ENCODE assay signal across 13 cellular contexts in genomic region chr7:151844080-151844827, GRCh38. TPM values are rescaled to one million over a fixed set of nuclear protein-coding genes. Genes with fewer than 3 reads are reported as not detected.
DNase-seq lines count a peak whose midpoint lies in the region; ATAC-seq and TF ChIP-seq lines count a peak whose summit lies in the region.
"Had no signal": no experiment of that assay in that cellular context is flagged by ENCODE, and none has a peak within 500 bp of the region (broad histone marks: within the 10 kb centered on the region; RNA-seq: fewer than 3 reads in every experiment).

No MANE protein-coding gene starts in this region.

- no peak overlapping the region for H3K4me3 Mint-ChIP-seq in CD4-positive, alpha-beta T cell
- H3K4me3 Mint-ChIP-seq: activated CD4-positive, alpha-beta memory T cell treated with anti-CD3 and anti-CD28 coated beads, Interleukin-2, amount 10 ng/mL, durations not matched to agents 7 days and 5 days; nephron progenitor cell had no signal

- H3K4me2 ChIP-seq in IMR-90 (ENCODE audit: low read depth, low read length): no peak overlapping the region

- H2AK5ac ChIP-seq in IMR-90 (ENCODE audit: low read depth, low read length): no peak overlapping the region

- H2AK9ac ChIP-seq in IMR-90 (replicated peaks; ENCODE audit: low read depth, low read length, poor library complexity): no peak overlapping the region

- no peak overlapping the region for H2BK20ac ChIP-seq in IMR-90 (ENCODE audit: low read depth, low read length)

- no peak overlapping the region for H3K27ac ChIP-seq in IMR-90 (ENCODE audit: insufficient read depth, low read length)
- H3K27ac ChIP-seq in CD4-positive, alpha-beta T cell (ENCODE audit: low read depth, low read length): no peak overlapping the region
- H3K27ac ChIP-seq: tibial nerve had no signal

- H3K27me3 ChIP-seq in IMR-90 (ENCODE audit: control insufficient read depth, insufficient read depth, low read length): peaks cover 5% of the 10 kb centered on the region; the same call in 1 of the 2 replicates
- no peaks in the 10 kb centered on the region for H3K27me3 ChIP-seq in CD4-positive, alpha-beta T cell (ENCODE audit: control insufficient read depth, insufficient read depth, low read length)
- H3K27me3 ChIP-seq: tibial nerve had no signal

- peak; percentile 80 for ATAC-seq in IMR-90 (ENCODE audit: low read depth)
- peak; percentile 58 for ATAC-seq in mucosa of descending colon
- no peak for ATAC-seq in HG03108 (IDR thresholded peaks at IDR 0.05; ENCODE audit: unreplicated experiment)
- no peak for ATAC-seq in CD4-positive, alpha-beta T cell (ENCODE audit: poor library complexity)

- H4K91ac ChIP-seq in IMR-90 (ENCODE audit: insufficient read depth, low read depth, low read length): no peak overlapping the region

- in situ Hi-C loops in IMR-90 (cut with MboI; ENCODE audit: low sequenced_read_pairs): no loop called here

- peaks cover 25% of the 10 kb centered on the region for H3K36me3 Mint-ChIP-seq in CD4-positive, alpha-beta T cell (ENCODE audit: low read depth)

- POLR2A ChIA-PET in IMR-90 (lab: Charles Lee; ENCODE audit: unreplicated experiment): no interaction called here
- POLR2A ChIA-PET in CD4-positive, alpha-beta T cell (lab: Charles Lee): no interaction called here

- H3K23ac ChIP-seq in IMR-90 (ENCODE audit: low read depth, low read length): no peak overlapping the region

- H2AFZ ChIP-seq in IMR-90 (replicated peaks; ENCODE audit: low read length, poor library complexity): peak overlapping the region; percentile 19

- 40% methylated on average over 1 of the region's 20 CpGs; no CpG with 5 or more reads in 1 of the 2 experiments for WGBS in IMR-90 (ENCODE audit: extremely low coverage in 2 of 2, insufficient read length in 1 of 2), 2 experiments

- no peak overlapping the region for H3K18ac ChIP-seq in IMR-90 (ENCODE audit: low read depth, low read length)

- intact Hi-C loops in IMR-90 (cut with micrococcal nuclease): no loop called here
- intact Hi-C loops in mucosa of descending colon (cut with DNase I, micrococcal nuclease): no loop called here
- intact Hi-C loops in CD4-positive, alpha-beta T cell (cut with DNase I, micrococcal nuclease): no loop called here

- H3K79me1 ChIP-seq in IMR-90 (ENCODE audit: low read depth in 1 of 2, low read length in 2 of 2): no peaks in the 10 kb centered on the region

- H3K56ac ChIP-seq in IMR-90 (ENCODE audit: extremely low read depth, insufficient read depth, low read length): no peak overlapping the region

- H3K4me1 Mint-ChIP-seq in CD4-positive, alpha-beta T cell (ENCODE audit: low read depth): peaks cover 16% of the 10 kb centered on the region
- H3K4me1 Mint-ChIP-seq: nephron progenitor cell had no signal

- TF ChIP-seq POLR2A in IMR-90 (IDR thresholded peaks at IDR 0.05; ENCODE audit: low read depth, low read length): no peak

- no peaks in the 10 kb centered on the region for H3K9me1 ChIP-seq in IMR-90 (ENCODE audit: insufficient read depth, low read length)

- H3K9ac ChIP-seq in IMR-90 (ENCODE audit: low read depth, low read length): no peak overlapping the region

- no peak overlapping the region for H3K14ac ChIP-seq in IMR-90 (replicated peaks; ENCODE audit: low read depth, low read length)

- no peaks in the 10 kb centered on the region for H3K27me3 Mint-ChIP-seq in CD4-positive, alpha-beta T cell
- H3K27me3 Mint-ChIP-seq: activated CD4-positive, alpha-beta memory T cell treated with anti-CD3 and anti-CD28 coated beads, Interleukin-2, amount 10 ng/mL, durations not matched to agents 7 days and 5 days had no signal

- H2BK15ac ChIP-seq in IMR-90 (ENCODE audit: low read depth, low read length): no peak overlapping the region

- TF ChIP-seq CTCF in IMR-90 (conservative IDR thresholded peaks at IDR 0.05; ENCODE audit: low read depth, low read length) (no peak), cardiac fibroblast (IDR thresholded peaks at IDR 0.05; ENCODE audit: low read depth, low read length) (no peak), mucosa of descending colon (IDR thresholded peaks at IDR 0.05) (no peak)
- no peak for TF ChIP-seq CTCF in CD4-positive, alpha-beta T cell (IDR thresholded peaks at IDR 0.05)

- H4K8ac ChIP-seq in IMR-90 (ENCODE audit: low read depth in 2 of 2, low read length in 2 of 2): no peak overlapping the region

- DNase-seq in AML-193 (lab: John Stamatoyannopoulos, UW) (peak; percentile 21 to 26), IMR-90 (peak; percentile 77), cardiac fibroblast (ENCODE audit: low read depth in 2 of 2) (peak; percentile 43 to 87), mucosa of descending colon (peak in 1 of 3 donors; percentile 38), NCI-H2029 (lab: John Stamatoyannopoulos, UW) (no peak), NCI-H1048 (lab: John Stamatoyannopoulos, UW) (no peak)
- DNase-seq in CD4-positive, alpha-beta T cell: no peak
- DNase-seq: activated CD4-positive, alpha-beta memory T cell treated with anti-CD3 and anti-CD28 coated beads, Interleukin-2, amount 10 ng/mL, durations not matched to agents 7 days and 5 days; NCI-H2029 treated with DMSO at 0.1 percent for 48 hours; nephron progenitor cell; stimulated activated CD4-positive, alpha-beta T cell treated with anti-CD3 and anti-CD28 coated beads, Interleukin-4, amount 100 ng/mL, for 1 hour had no signal

- dilution Hi-C loops in IMR-90 (cut with HindIII; ENCODE audit: low sequenced_read_pairs, unreplicated experiment): no loop called here

- no TSS peak for BruUV-seq in IMR-90 (replicated peaks; lab: Mats Ljungman, UMichigan)

- CTCF ChIA-PET in IMR-90 (lab: Yijun Ruan, JAX): no interaction called here
- CTCF ChIA-PET in CD4-positive, alpha-beta T cell (lab: Charles Lee): no interaction called here

- no peak overlapping the region for H4K5ac ChIP-seq in IMR-90 (ENCODE audit: low read depth, low read length)

- no peaks in the 10 kb centered on the region for H4K20me1 ChIP-seq in IMR-90 (ENCODE audit: insufficient read depth, low read length)

- H3K9me3 Mint-ChIP-seq in CD4-positive, alpha-beta T cell: no peaks in the 10 kb centered on the region
- H3K9me3 Mint-ChIP-seq: activated CD4-positive, alpha-beta memory T cell treated with anti-CD3 and anti-CD28 coated beads, Interleukin-2, amount 10 ng/mL, durations not matched to agents 7 days and 5 days; nephron progenitor cell had no signal

- H3K36me3 ChIP-seq in IMR-90 (ENCODE audit: control insufficient read depth, insufficient read depth, low read length) (no peaks in the 10 kb centered on the region), mucosa of descending colon (ENCODE audit: low read depth) (no peaks in the 10 kb centered on the region)

- H3K9me3 ChIP-seq in IMR-90 (ENCODE audit: control insufficient read depth, insufficient read depth, low read length) (no peaks in the 10 kb centered on the region), mucosa of descending colon (no peaks in the 10 kb centered on the region)
- no peaks in the 10 kb centered on the region for H3K9me3 ChIP-seq in CD4-positive, alpha-beta T cell (ENCODE audit: control insufficient read depth, low read length)
- H3K9me3 ChIP-seq: tibial nerve had no signal

- H3K4me1 ChIP-seq in IMR-90 (ENCODE audit: control insufficient read depth, insufficient read depth, low read length): no peaks in the 10 kb centered on the region; the same call in 1 of the 2 replicates
- H3K4me1 ChIP-seq in mucosa of descending colon (ENCODE audit: low read depth): no peaks in the 10 kb centered on the region

- no peak overlapping the region for H3K27ac Mint-ChIP-seq in CD4-positive, alpha-beta T cell
- H3K27ac Mint-ChIP-seq: activated CD4-positive, alpha-beta memory T cell treated with anti-CD3 and anti-CD28 coated beads, Interleukin-2, amount 10 ng/mL, durations not matched to agents 7 days and 5 days; nephron progenitor cell had no signal

- TF ChIP-seq RAD21 in IMR-90 (IDR thresholded peaks at IDR 0.05; ENCODE audit: low read length): no peak

- no peak overlapping the region for H2BK120ac ChIP-seq in IMR-90 (ENCODE audit: low read depth, low read length)

- H2BK5ac ChIP-seq in IMR-90 (ENCODE audit: low read depth, low read length, poor library complexity, severe bottlenecking): no peak overlapping the region

- H3K4me3 ChIP-seq in IMR-90 (ENCODE audit: insufficient read depth, low read depth, low read length) (no peak overlapping the region), cardiac fibroblast (replicated peaks in 1 of 2; ENCODE audit: low read depth in 2 of 2, low read length in 2 of 2) (no peak overlapping the region), mucosa of descending colon (no peak overlapping the region)
- H3K4me3 ChIP-seq: tibial nerve had no signal

- H3K4ac ChIP-seq in IMR-90 (ENCODE audit: low read depth, low read length): no peak overlapping the region

TF ChIP-seq in IMR-90, 13 proteins besides CTCF, POLR2A, EP300 and RAD21:
- peak; percentile 85 for TF ChIP-seq BHLHE40 (IDR thresholded peaks at IDR 0.05; ENCODE audit: low read depth, low read length)
- TF ChIP-seq NFE2L2 (IDR thresholded peaks at IDR 0.05; ENCODE audit: low read depth, low read length): no peak
- TF ChIP-seq CEBPB (IDR thresholded peaks at IDR 0.05; ENCODE audit: low read depth, low read length): peak; percentile 75; the same call in 1 of the 2 replicates
- no peak for TF ChIP-seq MAZ (IDR thresholded peaks at IDR 0.05; ENCODE audit: borderline replicate concordance, low read depth, low read length)
- no peak for TF ChIP-seq RFX5 (IDR thresholded peaks at IDR 0.05; ENCODE audit: low read depth, low read length)
- TF ChIP-seq, protein P1, sequence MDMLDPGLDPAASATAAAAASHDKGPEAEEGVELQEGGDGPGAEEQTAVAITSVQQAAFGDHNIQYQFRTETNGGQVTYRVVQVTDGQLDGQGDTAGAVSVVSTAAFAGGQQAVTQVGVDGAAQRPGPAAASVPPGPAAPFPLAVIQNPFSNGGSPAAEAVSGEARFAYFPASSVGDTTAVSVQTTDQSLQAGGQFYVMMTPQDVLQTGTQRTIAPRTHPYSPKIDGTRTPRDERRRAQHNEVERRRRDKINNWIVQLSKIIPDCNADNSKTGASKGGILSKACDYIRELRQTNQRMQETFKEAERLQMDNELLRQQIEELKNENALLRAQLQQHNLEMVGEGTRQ (IDR thresholded peaks at IDR 0.05; ENCODE audit: low read depth, low read length): peak; percentile 89
- TF ChIP-seq MXI1 (IDR thresholded peaks at IDR 0.05; ENCODE audit: borderline replicate concordance, low read depth, low read length): no peak
- TF ChIP-seq SMC3 (IDR thresholded peaks at IDR 0.05; ENCODE audit: low read depth, low read length): no peak

RNA-seq across cellular contexts. Expression of gene PRKAG2, which starts 32.7 kb away (rescaled TPM):
- 15.4 and 25.6 TPM in 2 replicates for total RNA-seq in IMR-90 (2012; rRNA removed)
- 17.5 and 21.6 TPM in 2 replicates for polyA plus RNA-seq in IMR-90 (2012; rRNA removed)
- polyA plus RNA-seq in IMR-90 (2012; cell fraction: cytosol; rRNA removed): 5.2 and 6.0 TPM in 2 replicates
- polyA plus RNA-seq in IMR-90 (2012; cell fraction: nucleus; rRNA removed; ENCODE audit: low replicate concordance): 7.8 and 39.5 TPM in 2 replicates
- total RNA-seq in mucosa of descending colon: 10 to 100 TPM; 42.4 to 48.5 (median 46.6) TPM
- 10 to 100 TPM; 39.3 to 42.3 TPM for total RNA-seq in CD4-positive, alpha-beta T cell

Comparison
In these comparisons a context has a peak if more than half of its experiments do, and no peak if none do; other contexts are left out.
1. DNase-seq: peak in AML-193 (2 of 2), IMR-90 (single experiment) and cardiac fibroblast (2 of 2); none in NCI-H2029 (single experiment), NCI-H1048 (single experiment) and CD4-positive, alpha-beta T cell (0 of 10).
2. ATAC-seq: peak in IMR-90 (single experiment) and mucosa of descending colon (single experiment); none in HG03108 (single experiment) and CD4-positive, alpha-beta T cell (single experiment).